In genomic region chr16:2160915-2161551, GRCh38 we compare ENCODE assay signal across 1 cellular context.
TF ChIP-seq lines count a peak whose summit lies in the region.

No MANE protein-coding gene starts in this region.

TF ChIP-seq in HepG2, 621 proteins besides CTCF, POLR2A, EP300 and RAD21:
- TF ChIP-seq HNRNPK (IDR thresholded peaks at IDR 0.05; ENCODE audit: low read depth, low read length, poor library complexity, severe bottlenecking) (peak; percentile 80), CEBPB (IDR thresholded peaks at IDR 0.05; ENCODE audit: borderline replicate concordance, low read depth, low read length) (peak; percentile 14; the same call in 1 of the 2 replicates), ZNF644 (CRISPR knock-in tag; IDR thresholded peaks at IDR 0.05; ENCODE audit: low read depth) (no peak), ZKSCAN1 (IDR thresholded peaks at IDR 0.05; ENCODE audit: low read length) (no peak), HNF4A (CRISPR knock-in tag; IDR thresholded peaks at IDR 0.05) (0 out of 2 replicates have a peak, but pooled peaks have one; percentile 9), PCBP1 (IDR thresholded peaks at IDR 0.05; ENCODE audit: borderline replicate concordance, low read depth, low read length) (peak; percentile 46; the same call in 1 of the 2 replicates), PATZ1 (CRISPR knock-in tag; IDR thresholded peaks at IDR 0.05) (peak; percentile 28), TOPORS (CRISPR knock-in tag; IDR thresholded peaks at IDR 0.05) (no peak), SAP130 (CRISPR knock-in tag; IDR thresholded peaks at IDR 0.05; ENCODE audit: low read depth) (peak; percentile 42), TFAP4 (IDR thresholded peaks at IDR 0.05; ENCODE audit: borderline replicate concordance, low read depth) (peak; percentile 35; the same call in 1 of the 2 replicates), RXRA (CRISPR knock-in tag; IDR thresholded peaks at IDR 0.05) (peak; percentile 40; the same call in 1 of the 2 replicates), HNRNPLL (IDR thresholded peaks at IDR 0.05; ENCODE audit: low read depth, low read length, poor library complexity, severe bottlenecking) (peak; percentile 41), PHF21A (CRISPR knock-in tag; IDR thresholded peaks at IDR 0.05) (peak; percentile 25; the same call in 1 of the 2 replicates), HOXA3 (CRISPR knock-in tag; IDR thresholded peaks at IDR 0.05) (peak; percentile 51), CEBPG (CRISPR knock-in tag; IDR thresholded peaks at IDR 0.05) (0 out of 2 replicates have a peak, but pooled peaks have one; percentile 23), ZBTB26 (CRISPR knock-in tag; IDR thresholded peaks at IDR 0.05; ENCODE audit: borderline replicate concordance) (no peak), ZNF816 (CRISPR knock-in tag; IDR thresholded peaks at IDR 0.05; ENCODE audit: borderline replicate concordance) (no peak), ZNF691 (CRISPR knock-in tag; IDR thresholded peaks at IDR 0.05; ENCODE audit: borderline replicate concordance, low read depth) (no peak), ZC3H4 (CRISPR knock-in tag; IDR thresholded peaks at IDR 0.05; ENCODE audit: borderline replicate concordance) (no peak), CBX1 (IDR thresholded peaks at IDR 0.05; ENCODE audit: low read depth) (no peak), ZNF7 (CRISPR knock-in tag; IDR thresholded peaks at IDR 0.05) (no peak), ZNF768 (CRISPR knock-in tag; IDR thresholded peaks at IDR 0.05) (peak; percentile 77), ATF2 (CRISPR knock-in tag; IDR thresholded peaks at IDR 0.05) (no peak), ZNF749 (CRISPR knock-in tag; IDR thresholded peaks at IDR 0.05; ENCODE audit: borderline replicate concordance) (no peak), ZSCAN9 (CRISPR knock-in tag; IDR thresholded peaks at IDR 0.05; ENCODE audit: borderline replicate concordance) (no peak), KLF11 (CRISPR knock-in tag; IDR thresholded peaks at IDR 0.05) (no peak), PHF20 (CRISPR knock-in tag; IDR thresholded peaks at IDR 0.05) (no peak), SP4 (CRISPR knock-in tag; IDR thresholded peaks at IDR 0.05) (no peak)
